8 cellular contexts compared by ENCODE assay signal in the genomic region with DNA sequence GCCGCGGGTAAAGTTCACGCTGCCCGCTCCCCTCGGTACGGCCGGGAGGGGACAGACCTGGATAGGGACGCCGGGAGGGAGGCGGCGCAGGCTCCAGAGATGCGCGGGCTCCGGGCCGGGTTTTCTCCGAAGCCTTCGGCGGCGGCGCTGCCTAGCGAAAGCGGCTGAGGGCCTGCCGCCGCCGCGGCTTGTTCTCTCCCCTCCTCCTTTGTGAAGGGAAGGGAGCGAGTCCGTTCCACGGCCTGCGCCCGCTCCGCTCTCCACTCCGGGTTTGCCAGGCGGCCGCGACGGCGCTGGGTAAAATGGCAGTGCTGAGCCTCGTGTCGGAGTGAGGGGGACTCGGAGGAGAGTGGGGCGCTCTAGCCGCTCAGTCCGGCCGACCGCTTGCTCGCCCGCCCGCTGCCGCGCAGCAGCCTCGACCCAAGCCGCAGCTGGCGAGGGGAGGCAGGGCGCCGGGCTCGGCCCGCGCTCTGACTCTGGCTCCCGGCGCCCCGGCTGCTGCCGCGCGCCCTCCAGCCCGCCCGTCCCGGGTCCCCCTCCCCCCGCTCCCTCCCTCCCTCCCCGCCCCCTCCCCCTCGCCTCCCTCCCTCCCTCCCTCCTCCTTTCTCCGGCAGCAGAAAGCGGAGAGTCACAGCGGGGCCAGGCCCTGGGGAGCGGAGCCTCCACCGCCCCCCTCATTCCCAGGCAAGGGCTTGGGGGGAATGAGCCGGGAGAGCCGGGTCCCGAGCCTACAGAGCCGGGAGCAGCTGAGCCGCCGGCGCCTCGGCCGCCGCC. TPM values are rescaled to one million over a fixed set of nuclear protein-coding genes. Genes with fewer than 3 reads are reported as not detected.
DNase-seq lines count a peak whose midpoint lies in the region; ATAC-seq and TF ChIP-seq lines count a peak whose summit lies in the region.

A gene (plus strand): TSS at position 599 of the 774 bp plus-strand sequence. CDS start 389 bp downstream, outside the sequence.

- no peaks in the 10 kb centered on the region for H3K9me3 ChIP-seq in PC-3 (ENCODE audit: low read length)

- peaks cover 50% of the 10 kb centered on the region for H3K4me1 ChIP-seq in PC-3 (ENCODE audit: insufficient read depth, low read length)

- DNase-seq in D341Med (ENCODE audit: low spot score): peak; percentile 84
- peak; percentile 96 for DNase-seq in PC-3
- peak; percentile 89 for DNase-seq in activated T-cell treated with anti-CD3 and anti-CD28 coated beads for 4 hours
- DNase-seq in epidermal melanocyte (ENCODE audit: insufficient read length, low spot score): peak; percentile 66
- DNase-seq in middle frontal gyrus (ENCODE audit: extremely low spot score, low spot score): peak; percentile 91
- peak; percentile 88 to 90 for DNase-seq in stimulated activated CD8-positive, alpha-beta memory T cell treated with anti-CD3 and anti-CD28 coated beads, Interleukin-15, amount 100 ng/mL, for 48 hours (ENCODE audit: low read depth in 2 of 2)

- peaks cover 25% of the 10 kb centered on the region for H4K20me1 ChIP-seq in PC-3 (ENCODE audit: low read length)

- peak; percentile 74 for TF ChIP-seq EP300 in Ishikawa (IDR thresholded peaks at IDR 0.05; ENCODE audit: borderline replicate concordance)

- CTCF ChIA-PET in PC-3 (lab: Charles Lee): interaction anchor here (0.6 kb wide), 1 partner anchor 190 kb away, joined by 4 read pairs; no protein-coding TSS in a partner anchor

- H3K27me3 ChIP-seq in PC-3 (ENCODE audit: low read length): no peaks in the 10 kb centered on the region

- H3K4me3 ChIP-seq in PC-3 (ENCODE audit: low read length): peak within 1 kb of the TSS; percentile 86

- TF ChIP-seq RAD21 in Ishikawa (IDR thresholded peaks at IDR 0.05; ENCODE audit: low read depth): peak; percentile 40; the same call in 1 of the 2 replicates

- H3K9ac ChIP-seq in PC-3 (ENCODE audit: low read length): peak within 1 kb of the TSS; percentile 89

- BruUV-seq in PC-3 (replicated peaks; lab: Mats Ljungman, UMichigan): no TSS peak

- POLR2A ChIA-PET in PC-3 (lab: Charles Lee; ENCODE audit: unreplicated experiment): interaction anchor here (0.6 kb wide), 1 partner anchor 1660 kb away, joined by 3 read pairs; no protein-coding TSS in a partner anchor

- no peaks in the 10 kb centered on the region for H3K36me3 ChIP-seq in PC-3 (ENCODE audit: low read depth, low read length)

- H3K9me2 ChIP-seq in PC-3 (replicated peaks; ENCODE audit: low read length): no peaks in the 10 kb centered on the region

- H3F3A ChIP-seq in PC-3 (ENCODE audit: low read length, unreplicated experiment): no peaks in the 10 kb centered on the region

- peaks cover 61% of the 10 kb centered on the region for H3K79me2 ChIP-seq in PC-3 (ENCODE audit: low read length)

- intact Hi-C loops in PC-3 (cut with micrococcal nuclease): loop anchor here (5.0 to 10.0 kb wide), 2 partner anchors 57 to 169 kb away; a partner anchor contains a TSS

- H2AFZ ChIP-seq in PC-3 (ENCODE audit: low read length): peak within 1 kb of the TSS; percentile 69

- H3K4me2 ChIP-seq in PC-3 (ENCODE audit: low read length): peak within 1 kb of the TSS; percentile 97

- ATAC-seq in GM21576 (IDR thresholded peaks at IDR 0.05; ENCODE audit: unreplicated experiment) (peak; percentile 41), PC-3 (peak; percentile 52)

- TF ChIP-seq CTCF in PC-3 (conservative IDR thresholded peaks at IDR 0.05; ENCODE audit: low read depth, low read length): no peak

- peak within 1 kb of the TSS; percentile 81 for H3K27ac ChIP-seq in PC-3 (ENCODE audit: low read length)

TF ChIP-seq in Ishikawa, 13 proteins besides CTCF, POLR2A, EP300 and RAD21:
- peak; percentile 93 for TF ChIP-seq YY1 (IDR thresholded peaks at IDR 0.05; ENCODE audit: low read depth)
- peak; percentile 24; the same call in 1 of the 2 replicates for TF ChIP-seq CEBPB (IDR thresholded peaks at IDR 0.05)
- peak; percentile 85; the same call in 1 of the 2 replicates for TF ChIP-seq ZBTB7A (IDR thresholded peaks at IDR 0.05; ENCODE audit: low read depth)
- TF ChIP-seq TEAD4 (IDR thresholded peaks at IDR 0.05): peak; percentile 67
- TF ChIP-seq FOXM1 (IDR thresholded peaks at IDR 0.05; ENCODE audit: borderline replicate concordance, low read depth): peak; percentile 35; the same call in 1 of the 2 replicates
- peak; percentile 59 for TF ChIP-seq NFIC (IDR thresholded peaks at IDR 0.05)
- TF ChIP-seq, protein P1, sequence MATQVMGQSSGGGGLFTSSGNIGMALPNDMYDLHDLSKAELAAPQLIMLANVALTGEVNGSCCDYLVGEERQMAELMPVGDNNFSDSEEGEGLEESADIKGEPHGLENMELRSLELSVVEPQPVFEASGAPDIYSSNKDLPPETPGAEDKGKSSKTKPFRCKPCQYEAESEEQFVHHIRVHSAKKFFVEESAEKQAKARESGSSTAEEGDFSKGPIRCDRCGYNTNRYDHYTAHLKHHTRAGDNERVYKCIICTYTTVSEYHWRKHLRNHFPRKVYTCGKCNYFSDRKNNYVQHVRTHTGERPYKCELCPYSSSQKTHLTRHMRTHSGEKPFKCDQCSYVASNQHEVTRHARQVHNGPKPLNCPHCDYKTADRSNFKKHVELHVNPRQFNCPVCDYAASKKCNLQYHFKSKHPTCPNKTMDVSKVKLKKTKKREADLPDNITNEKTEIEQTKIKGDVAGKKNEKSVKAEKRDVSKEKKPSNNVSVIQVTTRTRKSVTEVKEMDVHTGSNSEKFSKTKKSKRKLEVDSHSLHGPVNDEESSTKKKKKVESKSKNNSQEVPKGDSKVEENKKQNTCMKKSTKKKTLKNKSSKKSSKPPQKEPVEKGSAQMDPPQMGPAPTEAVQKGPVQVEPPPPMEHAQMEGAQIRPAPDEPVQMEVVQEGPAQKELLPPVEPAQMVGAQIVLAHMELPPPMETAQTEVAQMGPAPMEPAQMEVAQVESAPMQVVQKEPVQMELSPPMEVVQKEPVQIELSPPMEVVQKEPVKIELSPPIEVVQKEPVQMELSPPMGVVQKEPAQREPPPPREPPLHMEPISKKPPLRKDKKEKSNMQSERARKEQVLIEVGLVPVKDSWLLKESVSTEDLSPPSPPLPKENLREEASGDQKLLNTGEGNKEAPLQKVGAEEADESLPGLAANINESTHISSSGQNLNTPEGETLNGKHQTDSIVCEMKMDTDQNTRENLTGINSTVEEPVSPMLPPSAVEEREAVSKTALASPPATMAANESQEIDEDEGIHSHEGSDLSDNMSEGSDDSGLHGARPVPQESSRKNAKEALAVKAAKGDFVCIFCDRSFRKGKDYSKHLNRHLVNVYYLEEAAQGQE (IDR thresholded peaks at IDR 0.05; ENCODE audit: low read depth): 0 out of 2 replicates have a peak, but pooled peaks have one; percentile 29
- TF ChIP-seq TCF12 (IDR thresholded peaks at IDR 0.05; ENCODE audit: low read depth): peak; percentile 79
- TF ChIP-seq, protein P2, sequence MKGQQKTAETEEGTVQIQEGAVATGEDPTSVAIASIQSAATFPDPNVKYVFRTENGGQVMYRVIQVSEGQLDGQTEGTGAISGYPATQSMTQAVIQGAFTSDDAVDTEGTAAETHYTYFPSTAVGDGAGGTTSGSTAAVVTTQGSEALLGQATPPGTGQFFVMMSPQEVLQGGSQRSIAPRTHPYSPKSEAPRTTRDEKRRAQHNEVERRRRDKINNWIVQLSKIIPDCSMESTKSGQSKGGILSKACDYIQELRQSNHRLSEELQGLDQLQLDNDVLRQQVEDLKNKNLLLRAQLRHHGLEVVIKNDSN (IDR thresholded peaks at IDR 0.05): peak; percentile 19; the same call in 1 of the 2 replicates
- no peak for TF ChIP-seq EGR1 (IDR thresholded peaks at IDR 0.05)
- TF ChIP-seq, protein P3, sequence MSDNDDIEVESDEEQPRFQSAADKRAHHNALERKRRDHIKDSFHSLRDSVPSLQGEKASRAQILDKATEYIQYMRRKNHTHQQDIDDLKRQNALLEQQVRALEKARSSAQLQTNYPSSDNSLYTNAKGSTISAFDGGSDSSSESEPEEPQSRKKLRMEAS (IDR thresholded peaks at IDR 0.05): peak; percentile 97
- TF ChIP-seq TAF1 (IDR thresholded peaks at IDR 0.05; ENCODE audit: low read depth): peak; percentile 99
- TF ChIP-seq CREB1 (IDR thresholded peaks at IDR 0.05; ENCODE audit: low read depth): no peak

RNA-seq across cellular contexts. Expression of the gene that starts here (rescaled TPM):
- 43.8 and 78.0 TPM in 2 replicates for total RNA-seq in PC-3 (2014; rRNA removed)

Comparison
In these comparisons a context has a peak if more than half of its experiments do, and no peak if none do; other contexts are left out.
1. Peak in every context shown above with its lines: DNase-seq, ATAC-seq, H3K4me3 ChIP-seq and H3K27ac ChIP-seq.